ENCODE assay signal across 5 cellular contexts in genomic region chr22:46265627-46266026, GRCh38. TPM values are rescaled to one million over a fixed set of nuclear protein-coding genes. Genes with fewer than 3 reads are reported as not detected.
"Had no signal": no experiment of that assay in that cellular context is flagged by ENCODE, and none has a peak within 500 bp of the region (broad histone marks: within the 10 kb centered on the region; RNA-seq: fewer than 3 reads in every experiment).

No MANE protein-coding gene starts in this region.

RNA-seq across cellular contexts. Expression of gene PKDREJ, which starts 2.5 kb away (rescaled TPM):
- total RNA-seq: naive thymus-derived CD8-positive, alpha-beta T cell; osteocyte; smooth muscle cell; vagina had no signal
- polyA plus RNA-seq: naive thymus-derived CD8-positive, alpha-beta T cell; neural cell had no signal

RNA-seq across cellular contexts. Expression of gene GTSE1, which starts 31.0 kb away (rescaled TPM):
- polyA plus RNA-seq: naive thymus-derived CD8-positive, alpha-beta T cell had no signal
